ENCODE assay signal across 8 cellular contexts in the genomic region with DNA sequence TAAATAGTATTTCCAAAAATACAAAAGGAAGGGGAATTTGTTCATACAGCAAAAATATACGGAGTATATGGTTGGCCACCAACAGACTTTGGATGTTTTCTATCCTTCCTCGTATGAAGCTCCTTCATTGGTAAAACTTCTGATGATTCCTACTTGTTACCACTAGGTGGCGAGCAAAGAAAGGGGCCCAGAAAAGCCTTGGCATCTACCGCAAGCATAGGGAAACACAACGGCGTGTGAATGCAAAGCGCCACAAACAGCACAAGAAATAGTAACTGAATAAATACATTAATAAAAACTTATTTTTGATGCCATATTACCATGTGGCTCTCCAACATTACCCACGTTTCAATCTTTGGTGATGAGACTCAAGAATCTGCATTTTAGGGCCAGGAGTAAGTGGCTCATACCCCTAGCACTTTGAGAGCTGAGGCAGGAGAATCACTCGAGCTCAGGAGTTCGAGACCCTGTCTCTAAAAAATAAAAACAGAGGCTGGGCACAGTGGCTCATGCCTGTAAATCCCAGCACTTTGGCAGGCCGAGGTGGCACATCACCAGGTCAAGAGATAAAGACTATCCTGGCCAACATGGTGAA. TPM values are rescaled to one million over a fixed set of nuclear protein-coding genes. Genes with fewer than 3 reads are reported as not detected.
DNase-seq lines count a peak whose midpoint lies in the region; ATAC-seq and TF ChIP-seq lines count a peak whose summit lies in the region.

No MANE protein-coding gene starts in this region.

- peaks cover 28% of the 10 kb centered on the region for H3K36me3 ChIP-seq in SU-DHL-6 (ENCODE audit: low read length)
- H3K36me3 ChIP-seq in heart right ventricle = peaks cover 0 to 44% (median 17%) of the 10 kb centered on the region in 9 donors
- peaks cover 5 to 28% of the 10 kb centered on the region in 2 donors for H3K36me3 ChIP-seq in psoas muscle (ENCODE audit: insufficient read depth in 1 of 2, low read depth in 1 of 2)

- H3K4me1 ChIP-seq in heart right ventricle (peaks cover 16 to 99% (median 86%) of the 10 kb centered on the region in 9 donors), psoas muscle (peaks cover 86% of the 10 kb centered on the region)

- H3F3A ChIP-seq in SU-DHL-6 (ENCODE audit: insufficient read depth) = peaks cover 48% of the 10 kb centered on the region

- DNase-seq in GM10248 (ENCODE audit: extremely low spot score) (peak; percentile 74), NCI-H1417 (lab: John Stamatoyannopoulos, UW) (peak; percentile 30 to 73 (median 58)), amygdala (lab: John Stamatoyannopoulos, UW) (peak in 35 of 56 donors; percentile 5 to 81 (median 32)), heart right ventricle (peak in 1 of 2 donors; percentile 68), psoas muscle (no peak)

- no peak overlapping the region for H3K9ac ChIP-seq in SU-DHL-6 (ENCODE audit: low read length)

- H3K4me3 ChIP-seq in SU-DHL-6 (ENCODE audit: insufficient read depth, low read length, poor library complexity, severe bottlenecking) (no peak overlapping the region), heart right ventricle (peak overlapping the region in 3 of 10 donors; percentile 8 to 9 (median 9)), psoas muscle (peak overlapping the region; percentile 31)

- intact Hi-C loops in heart right ventricle (cut with DNase I) (loop anchor here (1.0 to 10.0 kb wide), 14 partner anchors 29 to 152 kb away; a partner anchor contains a TSS), psoas muscle (cut with DNase I) (loop anchor here (2.0 to 5.0 kb wide), 4 partner anchors 42 to 152 kb away; a partner anchor contains a TSS)

- H3K27me3 ChIP-seq in SU-DHL-6 (ENCODE audit: low read length) = no peaks in the 10 kb centered on the region
- H3K27me3 ChIP-seq in heart right ventricle = no peaks in the 10 kb centered on the region
- H3K27me3 ChIP-seq in psoas muscle (ENCODE audit: insufficient read depth in 3 of 3, low read length in 2 of 3) = no peaks in the 10 kb centered on the region

- H3K79me2 ChIP-seq in SU-DHL-6 (ENCODE audit: insufficient read depth, low read length) = peaks cover 98% of the 10 kb centered on the region

- POLR2A ChIA-PET in GM10248 (lab: Yijun Ruan, JAX) = interaction anchor here (0.6 to 1.8 kb wide), 4 partner anchors 21 to 31 kb away, joined by 3 to 10 read pairs (median 4); no protein-coding TSS in a partner anchor

- H3K9me3 ChIP-seq in SU-DHL-6 (ENCODE audit: insufficient read depth, low read length) (no peaks in the 10 kb centered on the region), heart right ventricle (no peaks in the 10 kb centered on the region), psoas muscle (no peaks in the 10 kb centered on the region)

- CTCF ChIA-PET in GM10248 (lab: Yijun Ruan, JAX) = interaction anchor here (0.6 to 6.4 kb wide), 52 partner anchors 9 to 264 kb away, joined by 3 to 100 read pairs (median 6); a partner anchor contains a TSS

- peaks cover 52% of the 10 kb centered on the region for H4K20me1 ChIP-seq in SU-DHL-6 (ENCODE audit: low read depth, low read length)

- ATAC-seq in heart right ventricle (peak in 7 of 8 donors; percentile 48 to 81 (median 73)), psoas muscle (peak; percentile 69 to 78 (median 76)), GM21825 (IDR thresholded peaks at IDR 0.05; ENCODE audit: unreplicated experiment) (no peak), GM18858 (IDR thresholded peaks at IDR 0.05; ENCODE audit: unreplicated experiment) (no peak)

- peak overlapping the region; percentile 23 for H3K4me2 ChIP-seq in SU-DHL-6 (ENCODE audit: low read depth, low read length, poor library complexity, severe bottlenecking)

- 8 to 11% methylated on average over 11 of the region's 11 CpGs for WGBS in heart right ventricle, 2 donors
- WGBS in psoas muscle, 3 donors = 7 to 10% (median 9%) methylated on average over 11 of the region's 11 CpGs

- H3K27ac ChIP-seq in SU-DHL-6 (ENCODE audit: low read depth, low read length) (peak overlapping the region; percentile 11; the same call in 1 of the 2 replicates), heart right ventricle (peak overlapping the region in 5 of 10 donors; percentile 5 to 42 (median 9)), psoas muscle (peak overlapping the region; percentile 65)

- TF ChIP-seq CTCF in GM10248 (IDR thresholded peaks at IDR 0.05; ENCODE audit: control extremely low read depth, extremely low read depth, low read depth, missing control alignments) (peak; percentile 67), SU-DHL-6 (IDR thresholded peaks at IDR 0.05; ENCODE audit: insufficient read depth, low read length, poor library complexity, severe bottlenecking) (peak; percentile 78), heart right ventricle (IDR thresholded peaks at IDR 0.05) (peak; percentile 81 to 93 (median 87)), psoas muscle (IDR thresholded peaks at IDR 0.05) (peak; percentile 90)

- H2AFZ ChIP-seq in SU-DHL-6 (ENCODE audit: low read depth, low read length, severe bottlenecking) = no peak overlapping the region

- no peaks in the 10 kb centered on the region for H3K9me2 ChIP-seq in SU-DHL-6 (replicated peaks; ENCODE audit: insufficient read depth, low read length)

RNA-seq across cellular contexts. Expression of a gene that starts 34.5 kb away (rescaled TPM):
- total RNA-seq in heart right ventricle = 100 to 1,000 TPM; 600 to 791 (median 620) TPM
- polyA plus RNA-seq in heart right ventricle = 100 to 1,000 TPM; 478 to 505 TPM
- 100 to 1,000 TPM; 641 to 874 (median 838) TPM for total RNA-seq in psoas muscle
- 100 to 1,000 TPM; 655 to 927 (median 670) TPM for polyA plus RNA-seq in psoas muscle

Comparison
In these comparisons a context has a peak if more than half of its experiments do, and no peak if none do; other contexts are left out.
1. DNase-seq: peak in GM10248 (single experiment), NCI-H1417 (3 of 3) and amygdala (35 of 56); none in psoas muscle (0 of 2).
2. ATAC-seq: peak in heart right ventricle (7 of 8) and psoas muscle (4 of 4); none in GM21825 (single experiment) and GM18858 (single experiment).
3. Peak in every context shown above with its lines, with median percentiles within 50 percentile points of each other: CTCF ChIP-seq.